Comparison of ENCODE assay signal across 17 cellular contexts in the genomic region with DNA sequence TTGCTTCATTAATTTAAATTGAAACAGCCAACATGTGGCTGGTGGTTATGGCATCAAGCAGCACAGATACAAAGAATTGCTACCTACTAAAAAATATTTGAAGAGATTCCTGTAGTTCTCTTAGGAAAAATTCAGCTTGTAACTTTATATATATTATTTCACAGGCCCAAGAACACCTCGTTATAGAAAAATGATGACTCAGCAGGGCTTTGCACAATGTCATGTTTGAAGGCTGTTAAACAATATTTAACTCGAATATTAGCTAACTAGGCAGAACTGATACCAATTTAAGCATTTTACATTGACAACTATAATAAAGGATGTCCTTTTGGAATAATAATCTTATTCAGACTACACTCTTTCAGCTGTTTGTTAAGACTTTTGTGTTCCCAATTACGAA.
"Had no signal": no experiment of that assay in that cellular context is flagged by ENCODE, and none has a peak within 500 bp of the region (broad histone marks: within the 10 kb centered on the region; RNA-seq: fewer than 3 reads in every experiment).

No MANE protein-coding gene starts in this region.

- ATAC-seq: SK-N-SH treated with all-trans-retinoic acid at 6 μM for 48 hours had no signal

- H3K27ac ChIP-seq: RWPE1 had no signal

- DNase-seq: KBM-7, NCI-H1092, NCI-H1105 treated with DMSO at 0.1 percent for 48 hours, NCI-H1417 treated with DMSO at 0.1 percent for 48 hours, NCI-H146, NCI-H1694 treated with DMSO at 0.1 percent for 48 hours, NCI-H1930, NCI-H2081, NCI-H2107, NCI-H2227 treated with DMSO at 0.1 percent for 48 hours, NCI-H524, NCI-H526 treated with DMSO at 0.1 percent for 48 hours, NCI-H748 treated with DMSO at 0.1 percent for 48 hours, SHP77, T-helper 1 cell had no signal
